Comparison of ENCODE assay signal across 8 cellular contexts in the genomic region with DNA sequence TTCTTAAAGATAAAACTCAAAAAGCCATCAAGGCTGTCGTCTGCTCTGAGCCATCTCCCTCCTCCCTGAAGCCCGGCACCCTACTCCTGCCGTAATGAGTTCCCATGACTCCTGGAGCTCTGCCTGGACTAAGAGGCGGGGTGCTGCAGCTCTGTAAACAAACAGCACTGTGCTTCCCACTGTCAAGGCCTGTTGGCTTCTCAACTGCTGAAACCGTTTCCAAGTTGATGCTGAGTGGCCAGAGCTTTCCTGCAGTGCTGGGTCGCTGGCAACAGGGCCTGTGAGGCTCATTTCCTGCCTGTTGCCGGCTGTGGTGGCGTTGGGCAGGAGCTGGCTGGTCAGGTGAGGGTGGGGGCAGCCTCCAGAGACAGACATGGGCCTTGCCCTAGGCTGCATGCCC. TPM values are rescaled to one million over a fixed set of nuclear protein-coding genes. Genes with fewer than 3 reads are reported as not detected.
DNase-seq lines count a peak whose midpoint lies in the region; ATAC-seq, FAIRE-seq and TF ChIP-seq lines count a peak whose summit lies in the region.

No MANE protein-coding gene starts in this region.

- no peak for FAIRE-seq in frontal cortex (lab: Jason Lieb, UNC)

- H3K9me3 ChIP-seq in Peyer's patch: no peaks in the 10 kb centered on the region

- ATAC-seq in HG03457 (IDR thresholded peaks at IDR 0.05; ENCODE audit: unreplicated experiment): no peak

- H3K4me3 ChIP-seq in Peyer's patch (no peak overlapping the region), retinal pigment epithelial cell (ENCODE audit: low read length) (no peak overlapping the region)

- peaks cover 0 to 63% (median 5%) of the 10 kb centered on the region in 4 donors for H3K4me1 ChIP-seq in Peyer's patch

- no peak for TF ChIP-seq POLR2A in Peyer's patch (IDR thresholded peaks at IDR 0.05)

- peak overlapping the region; percentile 59 to 75 (median 70) for H3K27ac ChIP-seq in Peyer's patch

- no peaks in the 10 kb centered on the region for H3K27me3 ChIP-seq in Peyer's patch

- DNase-seq in GM04503 (ENCODE audit: low read depth): peak; percentile 85
- peak in 2 of 3 donors; percentile 22 to 81 for DNase-seq in Peyer's patch
- peak; percentile 77 for DNase-seq in frontal cortex (ENCODE audit: low spot score in 2 of 2)
- peak; percentile 94 for DNase-seq in retinal pigment epithelial cell (ENCODE audit: low read depth)
- DNase-seq in germinal center (ENCODE audit: low spot score): no peak
- no peak for DNase-seq in NCI-H187 treated with DMSO at 0.1 percent for 48 hours (lab: John Stamatoyannopoulos, UW)
- no peak for DNase-seq in activated T-cell treated with anti-CD3 and anti-CD28 coated beads for 4 hours

- peaks cover 0 to 38% (median 0%) of the 10 kb centered on the region in 3 donors for H3K36me3 ChIP-seq in Peyer's patch

- TF ChIP-seq CTCF in Peyer's patch (IDR thresholded peaks at IDR 0.05) (no peak), retinal pigment epithelial cell (conservative IDR thresholded peaks at IDR 0.05; ENCODE audit: low read depth, low read length) (no peak)

RNA-seq across cellular contexts. Expression of a gene that starts 26.7 kb away (rescaled TPM):
- total RNA-seq in Peyer's patch: 10 to 100 TPM in 3 of 4 donors, 1 to 10 TPM in 1; 5.3 to 26.4 (median 14.0) TPM
- total RNA-seq in frontal cortex: 62.8 TPM

RNA-seq across cellular contexts. Expression of a gene that starts 45.4 kb away (rescaled TPM):
- total RNA-seq in Peyer's patch (10 to 100 TPM; 34.0 to 85.8 (median 39.9) TPM), frontal cortex (69.3 TPM)

RNA-seq across cellular contexts. Expression of a gene that starts 57.2 kb away (rescaled TPM):
- total RNA-seq in Peyer's patch (10 to 100 TPM; 18.9 to 49.5 (median 34.2) TPM), frontal cortex (7.7 TPM)

Comparison
In these comparisons a context has a peak if more than half of its experiments do, and no peak if none do; other contexts are left out.
1. DNase-seq: peak in GM04503 (single experiment), Peyer's patch (2 of 3), frontal cortex (2 of 2) and retinal pigment epithelial cell (single experiment); none in germinal center (single experiment), NCI-H187 treated with DMSO at 0.1 percent for 48 hours (single experiment) and activated T-cell treated with anti-CD3 and anti-CD28 coated beads for 4 hours (single experiment).